Comparison of ENCODE assay signal across 17 cellular contexts in the genomic region with DNA sequence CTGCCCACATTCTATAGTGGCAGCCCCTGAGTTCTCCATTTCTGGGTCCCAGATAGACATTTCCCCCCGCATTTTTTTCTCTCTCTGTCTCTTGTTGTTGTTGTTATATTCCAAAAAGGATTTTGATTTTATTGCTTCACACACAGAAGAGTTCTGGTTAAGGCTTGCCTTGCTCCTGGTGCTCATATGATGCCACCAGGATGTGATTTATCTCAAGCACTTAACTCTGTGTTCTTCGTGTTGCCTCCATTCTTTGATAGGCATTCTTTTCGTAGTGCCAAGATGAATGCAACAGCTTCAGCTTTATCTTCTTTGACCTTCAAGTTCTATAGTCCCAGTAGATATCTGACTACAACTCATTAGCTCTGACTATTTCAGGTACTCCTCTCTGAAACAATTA. TPM values are rescaled to one million over a fixed set of nuclear protein-coding genes. Genes with fewer than 3 reads are reported as not detected.
DNase-seq lines count a peak whose midpoint lies in the region; ATAC-seq, FAIRE-seq and TF ChIP-seq lines count a peak whose summit lies in the region.
"Had no signal": no experiment of that assay in that cellular context is flagged by ENCODE, and none has a peak within 500 bp of the region (broad histone marks: within the 10 kb centered on the region; RNA-seq: fewer than 3 reads in every experiment).

No MANE protein-coding gene starts in this region.

- H3K27ac ChIP-seq in RWPE2 (ENCODE audit: poor library complexity, severe bottlenecking) (peak overlapping the region; percentile 100), dorsolateral prefrontal cortex (peak overlapping the region in 42 of 59 donors; percentile 2 to 85 (median 54)), muscle layer of colon (ENCODE audit: low read depth, low read length) (peak overlapping the region; percentile 64), suprapubic skin (peak overlapping the region; percentile 89)
- H3K27ac ChIP-seq: KMS-11 had no signal

- no peak for FAIRE-seq in H54 (lab: Jason Lieb, UNC)
- FAIRE-seq: G401.6 had no signal

- no peak for DNase-seq in RWPE2 (ENCODE audit: low spot score)
- DNase-seq in dorsolateral prefrontal cortex = no peak
- no peak for DNase-seq in suprapubic skin (ENCODE audit: low spot score in 2 of 2)
- DNase-seq in activated T-cell treated with anti-CD3 and anti-CD28 coated beads, Interleukin-2, amount 50 U/mL, for 4 hours = no peak
- DNase-seq in activated T-helper 2 cell treated with anti-CD3 and anti-CD28 coated beads, Interferon-gamma antibody, Interleukin-2, Interleukin-4, amounts not matched to agents 10 μg/mL and 5 μg/mL and 100 μg/mL, durations not matched to agents 14 hours and 24 hours and 36 hours (ENCODE audit: low spot score) = no peak
- no peak for DNase-seq in H54 (ENCODE audit: insufficient read length, low spot score)
- DNase-seq: activated CD4-positive, alpha-beta T cell treated with anti-CD3 and anti-CD28 coated beads for 1 hour; CD4-positive, alpha-beta T cell; erythroblast; natural killer cell; NCI-H1694 treated with DMSO at 0.1 percent for 48 hours; NCI-H774 had no signal

- H3K36me3 Mint-ChIP-seq in activated T-cell treated with anti-CD3 and anti-CD28 coated beads, Interleukin-2, amount 50 U/mL, for 4 hours (ENCODE audit: insufficient read depth) = peaks cover 14% of the 10 kb centered on the region
- H3K36me3 Mint-ChIP-seq in activated T-helper 2 cell treated with anti-CD3 and anti-CD28 coated beads, Interferon-gamma antibody, Interleukin-2, Interleukin-4, amounts not matched to agents 10 μg/mL and 5 μg/mL and 100 μg/mL, durations not matched to agents 14 hours and 24 hours and 36 hours (ENCODE audit: low read depth) = no peaks in the 10 kb centered on the region
- H3K36me3 Mint-ChIP-seq: natural killer cell; stimulated activated effector memory CD8-positive, alpha-beta T cell treated with anti-CD3 and anti-CD28 coated beads, Interleukin-12 subunit alpha, Interleukin-12 subunit beta, amount 100 ng/mL, for 72 hours had no signal

- peak overlapping the region; percentile 24 for H3K9ac ChIP-seq in muscle layer of colon (ENCODE audit: low read length)
- H3K9ac ChIP-seq: KMS-11 had no signal

- H3K4me3 ChIP-seq in RWPE2 (ENCODE audit: severe bottlenecking) (no peak overlapping the region), dorsolateral prefrontal cortex (no peak overlapping the region), muscle layer of colon (ENCODE audit: low read depth in 1 of 2, low read length in 2 of 2) (no peak overlapping the region), suprapubic skin (no peak overlapping the region)

- TF ChIP-seq POLR2A in suprapubic skin (IDR thresholded peaks at IDR 0.05) (no peak), H54 (IDR thresholded peaks at IDR 0.05; ENCODE audit: low read depth, low read length) (no peak)

- H3K27me3 ChIP-seq in RWPE2 (ENCODE audit: insufficient read depth, poor library complexity, severe bottlenecking) (no peaks in the 10 kb centered on the region), dorsolateral prefrontal cortex (no peaks in the 10 kb centered on the region), muscle layer of colon (ENCODE audit: control insufficient read depth in 1 of 2, insufficient read depth in 2 of 2, low read length in 2 of 2) (no peaks in the 10 kb centered on the region), suprapubic skin (no peaks in the 10 kb centered on the region)

- no peak for ATAC-seq in RWPE2 (ENCODE audit: low read depth)
- ATAC-seq in activated T-cell treated with anti-CD3 and anti-CD28 coated beads, Interleukin-2, amount 50 U/mL, for 4 hours = no peak
- no peak for ATAC-seq in HG03196 (IDR thresholded peaks at IDR 0.05; ENCODE audit: unreplicated experiment)
- ATAC-seq: natural killer cell; stimulated activated effector memory CD8-positive, alpha-beta T cell treated with anti-CD3 and anti-CD28 coated beads, Interleukin-12 subunit alpha, Interleukin-12 subunit beta, amount 100 ng/mL, for 72 hours had no signal

- H3K4me3 Mint-ChIP-seq in activated T-cell treated with anti-CD3 and anti-CD28 coated beads, Interleukin-2, amount 50 U/mL, for 4 hours = no peak overlapping the region
- H3K4me3 Mint-ChIP-seq in activated T-helper 2 cell treated with anti-CD3 and anti-CD28 coated beads, Interferon-gamma antibody, Interleukin-2, Interleukin-4, amounts not matched to agents 10 μg/mL and 5 μg/mL and 100 μg/mL, durations not matched to agents 14 hours and 24 hours and 36 hours (ENCODE audit: low read depth) = no peak overlapping the region
- H3K4me3 Mint-ChIP-seq: CD4-positive, alpha-beta T cell; natural killer cell; stimulated activated effector memory CD8-positive, alpha-beta T cell treated with anti-CD3 and anti-CD28 coated beads, Interleukin-12 subunit alpha, Interleukin-12 subunit beta, amount 100 ng/mL, for 72 hours had no signal

- H3K9me3 Mint-ChIP-seq in activated T-cell treated with anti-CD3 and anti-CD28 coated beads, Interleukin-2, amount 50 U/mL, for 4 hours = no peaks in the 10 kb centered on the region
- H3K9me3 Mint-ChIP-seq in activated T-helper 2 cell treated with anti-CD3 and anti-CD28 coated beads, Interferon-gamma antibody, Interleukin-2, Interleukin-4, amounts not matched to agents 10 μg/mL and 5 μg/mL and 100 μg/mL, durations not matched to agents 14 hours and 24 hours and 36 hours = no peaks in the 10 kb centered on the region
- H3K9me3 Mint-ChIP-seq: CD4-positive, alpha-beta T cell; natural killer cell; stimulated activated effector memory CD8-positive, alpha-beta T cell treated with anti-CD3 and anti-CD28 coated beads, Interleukin-12 subunit alpha, Interleukin-12 subunit beta, amount 100 ng/mL, for 72 hours had no signal

- H3K4me1 ChIP-seq in RWPE2 (ENCODE audit: insufficient read depth, poor library complexity, severe bottlenecking) (peaks cover 50% of the 10 kb centered on the region), muscle layer of colon (ENCODE audit: insufficient read depth, low read length) (peaks cover 55% of the 10 kb centered on the region), suprapubic skin (peaks cover 60% of the 10 kb centered on the region)

- H3K9me3 ChIP-seq in RWPE2 (ENCODE audit: severe bottlenecking) (no peaks in the 10 kb centered on the region), muscle layer of colon (ENCODE audit: low read length) (no peaks in the 10 kb centered on the region), suprapubic skin (no peaks in the 10 kb centered on the region)

- no peak for TF ChIP-seq EP300 in suprapubic skin (IDR thresholded peaks at IDR 0.05)

- 52% methylated on average over 3 of the region's 3 CpGs for WGBS in suprapubic skin

- H3K27ac Mint-ChIP-seq in activated T-helper 2 cell treated with anti-CD3 and anti-CD28 coated beads, Interferon-gamma antibody, Interleukin-2, Interleukin-4, amounts not matched to agents 10 μg/mL and 5 μg/mL and 100 μg/mL, durations not matched to agents 14 hours and 24 hours and 36 hours = no peak overlapping the region
- H3K27ac Mint-ChIP-seq: CD4-positive, alpha-beta T cell; natural killer cell; stimulated activated effector memory CD8-positive, alpha-beta T cell treated with anti-CD3 and anti-CD28 coated beads, Interleukin-12 subunit alpha, Interleukin-12 subunit beta, amount 100 ng/mL, for 72 hours had no signal

- H3K27me3 Mint-ChIP-seq in activated T-cell treated with anti-CD3 and anti-CD28 coated beads, Interleukin-2, amount 50 U/mL, for 4 hours (ENCODE audit: low read depth) = no peaks in the 10 kb centered on the region
- no peaks in the 10 kb centered on the region for H3K27me3 Mint-ChIP-seq in activated T-helper 2 cell treated with anti-CD3 and anti-CD28 coated beads, Interferon-gamma antibody, Interleukin-2, Interleukin-4, amounts not matched to agents 10 μg/mL and 5 μg/mL and 100 μg/mL, durations not matched to agents 14 hours and 24 hours and 36 hours (ENCODE audit: low read depth)
- H3K27me3 Mint-ChIP-seq: CD4-positive, alpha-beta T cell had no signal

- intact Hi-C loops in dorsolateral prefrontal cortex (cut with DNase I) = no loop called here
- intact Hi-C loops in activated T-helper 2 cell treated with anti-CD3 and anti-CD28 coated beads, Interferon-gamma antibody, Interleukin-2, Interleukin-4, amounts not matched to agents 10 μg/mL and 5 μg/mL and 100 μg/mL, durations not matched to agents 14 hours and 24 hours and 36 hours (cut with micrococcal nuclease) = no loop called here

- TF ChIP-seq CTCF in RWPE2 (IDR thresholded peaks at IDR 0.05; ENCODE audit: poor library complexity, severe bottlenecking) (no peak), dorsolateral prefrontal cortex (IDR thresholded peaks at IDR 0.05 in 54 of 56, conservative IDR thresholded peaks at IDR 0.05 in 2 of 56; ENCODE audit: low read depth in 1 of 56, partially characterized antibody in 56 of 56) (no peak), suprapubic skin (IDR thresholded peaks at IDR 0.05) (no peak)

- H3K4me1 Mint-ChIP-seq in activated T-cell treated with anti-CD3 and anti-CD28 coated beads, Interleukin-2, amount 50 U/mL, for 4 hours (ENCODE audit: low read depth) = no peaks in the 10 kb centered on the region
- H3K4me1 Mint-ChIP-seq in activated T-helper 2 cell treated with anti-CD3 and anti-CD28 coated beads, Interferon-gamma antibody, Interleukin-2, Interleukin-4, amounts not matched to agents 10 μg/mL and 5 μg/mL and 100 μg/mL, durations not matched to agents 14 hours and 24 hours and 36 hours (ENCODE audit: low read depth) = no peaks in the 10 kb centered on the region
- H3K4me1 Mint-ChIP-seq: natural killer cell; stimulated activated effector memory CD8-positive, alpha-beta T cell treated with anti-CD3 and anti-CD28 coated beads, Interleukin-12 subunit alpha, Interleukin-12 subunit beta, amount 100 ng/mL, for 72 hours had no signal

- H3K36me3 ChIP-seq in RWPE2 (ENCODE audit: low read depth) (peaks cover 90% of the 10 kb centered on the region), muscle layer of colon (ENCODE audit: insufficient read depth, low read length) (peaks cover 23% of the 10 kb centered on the region), suprapubic skin (peaks cover 5% of the 10 kb centered on the region)

RNA-seq across cellular contexts. Expression of a gene that starts 9.1 kb away (rescaled TPM):
- total RNA-seq in dorsolateral prefrontal cortex = 10 to 100 TPM; 12.7 to 53.3 (median 33.2) TPM
- 100 to 1,000 TPM in 3 of 4 donors, 10 to 100 TPM in 1; 85.9 to 229 (median 198) TPM for total RNA-seq in suprapubic skin
- 10 to 100 TPM in 1 of 3 donors, 1 to 10 TPM in 2; 9.2 to 10.2 (median 9.4) TPM for total RNA-seq in activated T-cell treated with anti-CD3 and anti-CD28 coated beads, Interleukin-2, amount 50 U/mL, for 4 hours
- 10.1 and 10.8 TPM in 2 replicates for total RNA-seq in activated T-helper 2 cell treated with anti-CD3 and anti-CD28 coated beads, Interferon-gamma antibody, Interleukin-2, Interleukin-4, amounts not matched to agents 10 μg/mL and 5 μg/mL and 100 μg/mL, durations not matched to agents 14 hours and 24 hours and 36 hours

RNA-seq across cellular contexts. Expression of a gene that starts 30.1 kb away (rescaled TPM):
- 100 to 1,000 TPM in 115 of 120 experiments, 10 to 100 TPM in 5; 87.1 to 176 (median 131) TPM for total RNA-seq in dorsolateral prefrontal cortex
- 100 to 1,000 TPM in 2 of 4 donors, 10 to 100 TPM in 2; 33.2 to 114 (median 69.6) TPM for total RNA-seq in suprapubic skin
- total RNA-seq in activated T-cell treated with anti-CD3 and anti-CD28 coated beads, Interleukin-2, amount 50 U/mL, for 4 hours = 10 to 100 TPM in 1 of 3 donors, 1 to 10 TPM in 2; 8.8 to 11.7 (median 9.2) TPM
- 11.0 and 12.1 TPM in 2 replicates for total RNA-seq in activated T-helper 2 cell treated with anti-CD3 and anti-CD28 coated beads, Interferon-gamma antibody, Interleukin-2, Interleukin-4, amounts not matched to agents 10 μg/mL and 5 μg/mL and 100 μg/mL, durations not matched to agents 14 hours and 24 hours and 36 hours
